Comparison of ENCODE assay signal across 12 cellular contexts in the genomic region with DNA sequence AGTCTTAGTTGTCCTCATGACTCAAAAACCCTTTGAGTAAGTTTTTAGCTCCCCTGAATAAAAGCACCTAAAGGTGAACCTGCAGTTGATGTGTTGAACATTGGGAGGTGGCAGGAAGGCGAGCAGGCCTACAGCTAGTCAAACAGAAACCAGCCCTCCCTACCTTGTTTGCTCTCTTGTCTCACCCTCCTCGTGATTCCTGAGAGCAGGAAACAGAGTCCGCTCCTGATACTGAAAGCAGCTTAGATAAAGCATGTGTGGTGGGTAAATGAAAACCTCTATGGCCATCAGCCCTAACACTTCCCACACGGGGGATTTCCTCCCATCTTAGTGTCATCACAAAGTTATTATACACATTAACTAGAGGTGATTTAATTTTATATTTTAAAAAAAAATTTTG. TPM values are rescaled to one million over a fixed set of nuclear protein-coding genes. Genes with fewer than 3 reads are reported as not detected.
DNase-seq lines count a peak whose midpoint lies in the region; ATAC-seq, FAIRE-seq and TF ChIP-seq lines count a peak whose summit lies in the region.
"Had no signal": no experiment of that assay in that cellular context is flagged by ENCODE, and none has a peak within 500 bp of the region (broad histone marks: within the 10 kb centered on the region; RNA-seq: fewer than 3 reads in every experiment).

No MANE protein-coding gene starts in this region.

- TF ChIP-seq POLR2A in H54 (IDR thresholded peaks at IDR 0.05; ENCODE audit: low read depth, low read length) = no peak

- peaks cover 9% of the 10 kb centered on the region for H3K4me1 ChIP-seq in hepatocyte (ENCODE audit: insufficient read depth)
- H3K4me1 ChIP-seq: sigmoid colon had no signal

- H3K36me3 ChIP-seq in hepatocyte (replicated peaks; ENCODE audit: insufficient read depth, low read depth) = no peaks in the 10 kb centered on the region
- H3K36me3 ChIP-seq: sigmoid colon had no signal

- H3K9me2 ChIP-seq in hepatocyte (replicated peaks; ENCODE audit: insufficient read depth) = no peaks in the 10 kb centered on the region

- H3K4me2 ChIP-seq in hepatocyte = peak overlapping the region; percentile 23

- peak; percentile 72 for DNase-seq in hepatocyte (ENCODE audit: low spot score)
- DNase-seq in KG1 (lab: John Stamatoyannopoulos, UW) = no peak
- DNase-seq in central memory CD4-positive, alpha-beta T cell = no peak
- no peak for DNase-seq in H54 (ENCODE audit: insufficient read length, low spot score)
- DNase-seq in AML-193 (lab: John Stamatoyannopoulos, UW) = no peak
- DNase-seq: sigmoid colon had no signal

- no peak overlapping the region for H3K4me3 ChIP-seq in hepatocyte
- H3K4me3 ChIP-seq: sigmoid colon had no signal

- H4K20me1 ChIP-seq in hepatocyte (ENCODE audit: insufficient read depth, poor library complexity, severe bottlenecking) = no peaks in the 10 kb centered on the region

- TF ChIP-seq CTCF in hepatocyte (IDR thresholded peaks at IDR 0.05; ENCODE audit: poor library complexity) = no peak

- H3K79me2 ChIP-seq in hepatocyte = no peaks in the 10 kb centered on the region

- ATAC-seq in GM18858 (IDR thresholded peaks at IDR 0.05; ENCODE audit: unreplicated experiment) (peak; percentile 79), GM21360 (IDR thresholded peaks at IDR 0.05; ENCODE audit: unreplicated experiment) (peak; percentile 79), HG03103 (IDR thresholded peaks at IDR 0.05; ENCODE audit: low read depth, unreplicated experiment) (peak; percentile 87)
- ATAC-seq: Right ventricle myocardium inferior had no signal

- 32% methylated on average over 4 of the region's 4 CpGs for WGBS in hepatocyte (ENCODE audit: low lambda C conversion rate, missing lambda C conversion rate)

- H3K9me3 ChIP-seq in hepatocyte (ENCODE audit: low read depth) = no peaks in the 10 kb centered on the region
- H3K9me3 ChIP-seq: sigmoid colon had no signal

- no peak overlapping the region for H2AFZ ChIP-seq in hepatocyte

- H3K27me3 ChIP-seq in hepatocyte = no peaks in the 10 kb centered on the region
- H3K27me3 ChIP-seq: sigmoid colon had no signal

- peak overlapping the region; percentile 98 for H3K27ac ChIP-seq in hepatocyte
- H3K27ac ChIP-seq: sigmoid colon had no signal

- FAIRE-seq in H54 (lab: Jason Lieb, UNC) = no peak
- FAIRE-seq: islet of Langerhans had no signal

RNA-seq across cellular contexts. Expression of a gene that starts 21.8 kb away (rescaled TPM):
- 73.0 and 91.5 TPM in 2 replicates for total RNA-seq in hepatocyte
- polyA plus RNA-seq in hepatocyte = 25.7 and 36.4 TPM in 2 replicates
- total RNA-seq: M059J, Right ventricle myocardium inferior, sigmoid colon had no signal
